28 cellular contexts compared by ENCODE assay signal in genomic region chr7:158283016-158283974, GRCh38.
DNase-seq lines count a peak whose midpoint lies in the region; ATAC-seq and TF ChIP-seq lines count a peak whose summit lies in the region.
"Had no signal": no experiment of that assay in that cellular context is flagged by ENCODE, and none has a peak within 500 bp of the region (broad histone marks: within the 10 kb centered on the region; RNA-seq: fewer than 3 reads in every experiment).

No MANE protein-coding gene starts in this region.

- no peaks in the 10 kb centered on the region for H3K79me1 ChIP-seq in neuronal stem cell (ENCODE audit: low read depth, low read length)

- no peak overlapping the region for H3K9ac ChIP-seq in neuronal stem cell (ENCODE audit: low read depth, low read length, poor library complexity)
- H3K9ac ChIP-seq: SK-N-SH had no signal

- H2AK5ac ChIP-seq in neuronal stem cell (ENCODE audit: low read depth, low read length), result no peak overlapping the region

- peak overlapping the region; percentile 29 for H3K4ac ChIP-seq in neuronal stem cell (ENCODE audit: low read length)

- no CpG with 5 or more reads among the region's 32 CpGs for WGBS in neuronal stem cell (ENCODE audit: extremely low coverage in 2 of 2, insufficient read length in 2 of 2, insufficient replicate concordance in 1 of 2), 2 donors

- H4K8ac ChIP-seq in neuronal stem cell (ENCODE audit: low read depth, low read length), result no peak overlapping the region

- peaks cover 0 to 11% of the 10 kb centered on the region in 2 donors for H3K9me3 ChIP-seq in neuronal stem cell (replicated peaks in 1 of 2; ENCODE audit: control insufficient read depth in 2 of 2, insufficient read depth in 1 of 2, low read depth in 1 of 2, low read length in 2 of 2)
- H3K9me3 ChIP-seq: MG63, thyroid gland had no signal

- H2AFZ ChIP-seq in neuronal stem cell (ENCODE audit: low read length), result no peak overlapping the region

- no peak overlapping the region for H2BK15ac ChIP-seq in neuronal stem cell (ENCODE audit: low read length)

- no peak overlapping the region for H3K4me2 ChIP-seq in neuronal stem cell (ENCODE audit: insufficient read depth, low read length, poor library complexity, severe bottlenecking)
- H3K4me2 ChIP-seq: SK-N-SH had no signal

- no peak overlapping the region for H3K27ac ChIP-seq in coronary artery
- no peak overlapping the region for H3K27ac ChIP-seq in neuronal stem cell (replicated peaks; ENCODE audit: low read length)
- H3K27ac ChIP-seq: gastrocnemius medialis, thyroid gland had no signal

- no peaks in the 10 kb centered on the region for H3K36me3 ChIP-seq in neuronal stem cell (replicated peaks in 1 of 2; ENCODE audit: control insufficient read depth in 2 of 2, insufficient read depth in 2 of 2, low read length in 2 of 2)
- H3K36me3 ChIP-seq: gastrocnemius medialis, MG63, thyroid gland had no signal

- no peak overlapping the region for H2BK120ac ChIP-seq in neuronal stem cell (ENCODE audit: low read depth, low read length)

- no peak overlapping the region for H4K91ac ChIP-seq in neuronal stem cell (ENCODE audit: low read depth, low read length, poor library complexity)

- H3K18ac ChIP-seq in neuronal stem cell (ENCODE audit: low read length), result peak overlapping the region; percentile 91

- H3K27me3 ChIP-seq in neuronal stem cell (ENCODE audit: control insufficient read depth in 3 of 3, insufficient read depth in 3 of 3, low read depth in 1 of 3, low read length in 3 of 3), result peaks cover 0 to 9% (median 0%) of the 10 kb centered on the region in 3 experiments
- H3K27me3 ChIP-seq: gastrocnemius medialis, MG63, thyroid gland had no signal

- H3K14ac ChIP-seq in neuronal stem cell (ENCODE audit: low read length), result peak overlapping the region; percentile 95

- no peak overlapping the region for H2BK5ac ChIP-seq in neuronal stem cell (ENCODE audit: low read length)

- H3K4me1 ChIP-seq in neuronal stem cell (ENCODE audit: control insufficient read depth in 2 of 2, insufficient read depth in 1 of 2, low read depth in 1 of 2, low read length in 2 of 2), result no peaks in the 10 kb centered on the region
- H3K4me1 ChIP-seq: gastrocnemius medialis, thyroid gland had no signal

- H2BK12ac ChIP-seq in neuronal stem cell (ENCODE audit: low read length), result no peak overlapping the region

- DNase-seq in activated effector memory CD4-positive, alpha-beta T cell treated with anti-CD3 and anti-CD28 coated beads, Interleukin-2, amount 50 U/mL, for 16 hours, result peak; percentile 43
- no peak for DNase-seq in activated effector memory CD4-positive, alpha-beta T cell treated with Interleukin-2 at 50 U/mL for 16 hours
- DNase-seq in coronary artery (ENCODE audit: low spot score) (peak; percentile 57), neuronal stem cell (ENCODE audit: low spot score) (no peak), ureter (ENCODE audit: low spot score) (peak; percentile 32), iPS-NIHi7 (ENCODE audit: extremely low spot score) (no peak)
- DNase-seq: 8988T; activated CD4-positive, alpha-beta T cell treated with anti-CD3 and anti-CD28 coated beads, Interleukin-2, amount 50 U/mL, for 1 hour; activated CD4-positive, CD25-positive, alpha-beta regulatory T cell; activated naive CD4-positive, alpha-beta T cell treated with anti-CD3 and anti-CD28 coated beads for 36 hours; activated T-cell treated with anti-CD3 and anti-CD28 coated beads, Interleukin-2, amount 50 U/mL, for 72 hours; C1 segment of cervical spinal cord; cerebellar nuclear complex; COR-L47; DMS53; gastrocnemius medialis; hippocampal formation; left colon; NCI-H1417 treated with DMSO at 0.1 percent for 48 hours; NCI-H2081 treated with DMSO at 0.1 percent for 48 hours; NCI-H226; SK-N-SH; thyroid gland had no signal

- ATAC-seq in GM18873 (IDR thresholded peaks at IDR 0.05; ENCODE audit: low FRiP score, unreplicated experiment), result no peak
- ATAC-seq in HG03565 (IDR thresholded peaks at IDR 0.05; ENCODE audit: unreplicated experiment), result no peak
- ATAC-seq: activated T-cell treated with anti-CD3 and anti-CD28 coated beads, Interleukin-2, amount 50 U/mL, for 72 hours; gastrocnemius medialis; left colon; Right ventricle myocardium inferior had no signal

- no peak overlapping the region for H3K4me3 ChIP-seq in coronary artery
- H3K4me3 ChIP-seq in neuronal stem cell (ENCODE audit: low read length in 2 of 2), result no peak overlapping the region
- H3K4me3 ChIP-seq: dorsolateral prefrontal cortex, gastrocnemius medialis, MG63, thyroid gland had no signal

- TF ChIP-seq CTCF in coronary artery (IDR thresholded peaks at IDR 0.05), result no peak

- H3K23ac ChIP-seq in neuronal stem cell (ENCODE audit: low read depth, low read length, poor library complexity), result peak overlapping the region; percentile 87

Comparison
In these comparisons a context has a peak if more than half of its experiments do, and no peak if none do; other contexts are left out.
1. DNase-seq: peak in activated effector memory CD4-positive, alpha-beta T cell treated with anti-CD3 and anti-CD28 coated beads, Interleukin-2, amount 50 U/mL, for 16 hours (single experiment), coronary artery (single experiment) and ureter (single experiment); none in activated effector memory CD4-positive, alpha-beta T cell treated with Interleukin-2 at 50 U/mL for 16 hours (single experiment), neuronal stem cell (single experiment) and iPS-NIHi7 (single experiment).